Comparison of ENCODE assay signal across 1 cellular context in genomic region chr18:22169011-22169888, GRCh38.
TF ChIP-seq lines count a peak whose summit lies in the region.

TSS of gene GATA6 (plus strand) at chr18:22169589. CDS start at chr18:22171145, 1,556 bp downstream.

TF ChIP-seq in H1, 55 proteins besides CTCF, POLR2A, EP300 and RAD21 (continued from another document):
- TF ChIP-seq, protein P1, sequence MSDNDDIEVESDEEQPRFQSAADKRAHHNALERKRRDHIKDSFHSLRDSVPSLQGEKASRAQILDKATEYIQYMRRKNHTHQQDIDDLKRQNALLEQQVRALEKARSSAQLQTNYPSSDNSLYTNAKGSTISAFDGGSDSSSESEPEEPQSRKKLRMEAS (IDR thresholded peaks at IDR 0.05) = peak; percentile 7; the same call in 1 of the 2 replicates
- TF ChIP-seq SIX5 (IDR thresholded peaks at IDR 0.05; ENCODE audit: low read depth, low read length) (no peak), GTF2F1 (IDR thresholded peaks at IDR 0.05; ENCODE audit: borderline replicate concordance, low read depth, low read length) (no peak), ZNF274 (IDR thresholded peaks at IDR 0.05; ENCODE audit: borderline replicate concordance, extremely low read depth, low read length) (no peak), BACH1 (IDR thresholded peaks at IDR 0.05; ENCODE audit: low read length) (peak; percentile 19; the same call in 1 of the 2 replicates), NANOG (IDR thresholded peaks at IDR 0.05; ENCODE audit: insufficient read depth, low read depth, low read length, poor library complexity, severe bottlenecking) (no peak), RNF2 (IDR thresholded peaks at IDR 0.05; ENCODE audit: borderline replicate concordance, low read depth, low read length, missing control alignments, poor library complexity, severe bottlenecking) (peak; percentile 23), PHF8 (conservative IDR thresholded peaks at IDR 0.05; ENCODE audit: low read depth, low read length) (0 out of 2 replicates have a peak, but pooled peaks have one; percentile 27), CTBP2 (IDR thresholded peaks at IDR 0.05; ENCODE audit: borderline replicate concordance, insufficient read depth, insufficient read length, low read length) (peak; percentile 94), TBP (IDR thresholded peaks at IDR 0.05; ENCODE audit: low read depth, low read length) (peak; percentile 46; the same call in 1 of the 2 replicates), NRF1 (IDR thresholded peaks at IDR 0.05; ENCODE audit: low read depth, low read length) (no peak), RBBP5 (IDR thresholded peaks at IDR 0.05; ENCODE audit: borderline replicate concordance, low read depth, low read length) (peak; percentile 57), FOSL1 (IDR thresholded peaks at IDR 0.05; ENCODE audit: insufficient read depth, low read depth, low read length) (no peak), SIN3A (conservative IDR thresholded peaks at IDR 0.05 in 1 of 2, IDR thresholded peaks at IDR 0.05 in 1 of 2; ENCODE audit: low read depth in 1 of 2, low read length in 2 of 2) (0 out of 4 replicates have a peak, but pooled peaks of 1 of the 2 experiments have one; percentile 19), CBX5 (IDR thresholded peaks at IDR 0.05; ENCODE audit: low read depth, low read length) (no peak), TAF1 (IDR thresholded peaks at IDR 0.05; ENCODE audit: low read depth, low read length) (0 out of 2 replicates have a peak, but pooled peaks have one; percentile 25), TCF12 (IDR thresholded peaks at IDR 0.05; ENCODE audit: low read depth, low read length) (no peak), HDAC2 (IDR thresholded peaks at IDR 0.05; ENCODE audit: borderline replicate concordance in 1 of 2, low read depth in 2 of 2, low read length in 2 of 2) (0 out of 4 replicates have a peak, but pooled peaks of 1 of the 2 experiments have one; percentile 16), KDM4A (IDR thresholded peaks at IDR 0.05; ENCODE audit: low read depth, low read length, severe bottlenecking) (peak; percentile 61), EGR1 (IDR thresholded peaks at IDR 0.05; ENCODE audit: borderline replicate concordance, low read depth, low read length) (peak; percentile 85), SP1 (IDR thresholded peaks at IDR 0.05; ENCODE audit: low read depth, low read length) (0 out of 2 replicates have a peak, but pooled peaks have one; percentile 9)
TF ChIP-seq in H1: peak in this region for 14.
